12 cellular contexts compared by ENCODE assay signal in the genomic region with DNA sequence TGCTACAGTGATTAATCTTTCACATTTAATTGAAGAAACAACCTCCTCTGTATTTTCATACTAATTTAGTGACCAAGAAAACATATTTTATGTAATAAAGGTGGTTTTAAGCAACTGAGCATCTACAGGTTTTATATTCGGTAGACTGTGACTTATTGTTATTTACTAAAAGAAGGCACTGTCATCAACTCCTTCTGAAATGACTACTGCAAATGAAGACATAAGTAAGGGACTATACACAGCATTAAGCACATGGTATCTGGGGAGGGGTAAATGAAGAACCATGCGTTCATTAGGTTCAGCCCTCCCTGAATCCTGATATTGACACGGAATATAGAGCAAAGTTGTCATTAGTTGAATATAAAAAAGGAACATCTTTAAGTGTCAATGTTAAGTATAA.
DNase-seq lines count a peak whose midpoint lies in the region; ATAC-seq lines count a peak whose summit lies in the region.
"Had no signal": no experiment of that assay in that cellular context is flagged by ENCODE, and none has a peak within 500 bp of the region (broad histone marks: within the 10 kb centered on the region; RNA-seq: fewer than 3 reads in every experiment).

No MANE protein-coding gene starts in this region.

- DNase-seq in caudate nucleus (lab: John Stamatoyannopoulos, UW) = no peak
- peak; percentile 31 for DNase-seq in inferior parietal cortex (ENCODE audit: extremely low spot score)
- no peak for DNase-seq in substantia nigra (lab: John Stamatoyannopoulos, UW)
- no peak for DNase-seq in SW 1271 (lab: John Stamatoyannopoulos, UW)
- no peak for DNase-seq in activated CD4-positive, alpha-beta T cell treated with anti-CD3 and anti-CD28 coated beads, Interleukin-2, amount 50 U/mL, for 1 hour
- DNase-seq: ACHN; BE2C; Caco-2; CD4-positive, CD25-positive, alpha-beta regulatory T cell had no signal

- ATAC-seq in GM19351 (IDR thresholded peaks at IDR 0.05; ENCODE audit: unreplicated experiment) (no peak), HG02852 (IDR thresholded peaks at IDR 0.05; ENCODE audit: unreplicated experiment) (no peak)

- H3K27ac ChIP-seq in caudate nucleus (ENCODE audit: low read depth, low read length) = peak overlapping the region; percentile 98
- peak overlapping the region; percentile 98 for H3K27ac ChIP-seq in substantia nigra (ENCODE audit: low read depth, low read length, poor library complexity, severe bottlenecking)
- H3K27ac ChIP-seq: HL-60 had no signal
